In the genomic region with DNA sequence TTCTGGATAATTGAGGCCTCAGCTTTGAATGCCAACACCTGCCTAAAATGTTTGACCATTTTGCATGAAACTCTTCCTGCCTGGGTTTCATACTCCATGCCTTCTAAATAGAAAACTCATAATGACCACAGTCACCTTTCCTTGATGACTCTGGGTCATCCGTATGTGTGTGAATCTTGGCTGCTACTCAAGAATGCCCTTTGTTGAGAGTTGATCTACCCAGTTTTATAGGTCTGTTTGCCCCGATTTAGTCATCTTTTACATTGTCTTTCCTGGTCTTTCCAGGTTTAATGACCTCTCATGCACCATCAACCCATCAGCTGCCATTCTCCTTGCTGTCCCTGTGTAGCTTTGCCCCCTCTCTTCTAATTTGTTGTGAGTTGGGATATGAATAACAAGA, we compare ENCODE assay signal across 34 cellular contexts. TPM values are rescaled to one million over a fixed set of nuclear protein-coding genes. Genes with fewer than 3 reads are reported as not detected.
"Had no signal": no experiment of that assay in that cellular context is flagged by ENCODE, and none has a peak within 500 bp of the region (broad histone marks: within the 10 kb centered on the region; RNA-seq: fewer than 3 reads in every experiment).

No MANE protein-coding gene starts in this region.

- H3K27me3 ChIP-seq: hepatocyte, left lung, pancreas, spleen, tibial nerve, uterus had no signal

- H3K27me3 Mint-ChIP-seq: stimulated activated memory B cell treated with anti-CD40 and anti-IgM and Interleukin-4, amounts not matched to agents 10 μg/mL and 1 μg/mL and 100 μg/mL, for 72 hours; stimulated activated naive CD8-positive, alpha-beta T cell treated with anti-CD3 and anti-CD28 coated beads, Interleukin-15, amount 100 ng/mL, for 72 hours had no signal

- H3K4me1 Mint-ChIP-seq: mesothelial cell of epicardium; nephron; stimulated activated memory B cell treated with anti-CD40 and anti-IgM and Interleukin-4, amounts not matched to agents 10 μg/mL and 1 μg/mL and 100 μg/mL, for 72 hours; stimulated activated naive CD8-positive, alpha-beta T cell treated with anti-CD3 and anti-CD28 coated beads, Interleukin-15, amount 100 ng/mL, for 72 hours had no signal

- H3K36me3 Mint-ChIP-seq: mesothelial cell of epicardium; naive thymus-derived CD4-positive, alpha-beta T cell; stimulated activated memory B cell treated with anti-CD40 and anti-IgM and Interleukin-4, amounts not matched to agents 10 μg/mL and 1 μg/mL and 100 μg/mL, for 72 hours; type B pancreatic cell had no signal

- H3K36me3 ChIP-seq: heart right ventricle, left lung, lower lobe of right lung, pancreas, prostate gland, spleen, tibial nerve, uterus had no signal

- H3K27ac Mint-ChIP-seq: mesothelial cell of epicardium; naive thymus-derived CD4-positive, alpha-beta T cell; nephron; stimulated activated memory B cell treated with anti-CD40 and anti-IgM and Interleukin-4, amounts not matched to agents 10 μg/mL and 1 μg/mL and 100 μg/mL, for 72 hours; stimulated activated naive CD8-positive, alpha-beta T cell treated with anti-CD3 and anti-CD28 coated beads, Interleukin-15, amount 100 ng/mL, for 72 hours; type B pancreatic cell had no signal

- H3K4me3 ChIP-seq: heart right ventricle, hepatocyte, left lung, lower lobe of right lung, pancreas, prostate gland, spleen, tibial nerve, uterus had no signal

- DNase-seq: heart right ventricle; left cardiac atrium; left lung; lower lobe of right lung; mammary epithelial cell; mesenchymal stem cell; naive thymus-derived CD4-positive, alpha-beta T cell; nucleus accumbens; pancreas; posterior cingulate gyrus; retina; right cardiac atrium; small intestine; spleen; stimulated activated CD4-positive, alpha-beta T cell treated with anti-CD3 and anti-CD28 coated beads, Interleukin-2, amount 100 ng/mL, for 48 hours; stimulated activated CD4-positive, alpha-beta T cell treated with anti-CD3 and anti-CD28 coated beads, Interleukin-4, amount 100 ng/mL, for 4 hours; stimulated activated CD8-positive, alpha-beta memory T cell treated with anti-CD3 and anti-CD28 coated beads, Interleukin-4, amount 100 ng/mL, for 48 hours; stimulated activated naive CD4-positive, alpha-beta T cell treated with Interleukin-2 at 50 U/mL for 16 hours; stimulated activated naive CD8-positive, alpha-beta T cell treated with anti-CD3 and anti-CD28 coated beads, Interleukin-15, amount 100 ng/mL, for 72 hours; substantia nigra; uterus had no signal

- ATAC-seq: heart right ventricle; left cardiac atrium; left lung; lower lobe of right lung; naive thymus-derived CD4-positive, alpha-beta T cell; pancreas; right cardiac atrium; sciatic nerve; stimulated activated memory B cell treated with anti-CD40 and anti-IgM and Interleukin-4, amounts not matched to agents 10 μg/mL and 1 μg/mL and 100 μg/mL, for 72 hours; stimulated activated naive CD8-positive, alpha-beta T cell treated with anti-CD3 and anti-CD28 coated beads, Interleukin-15, amount 100 ng/mL, for 72 hours had no signal

- H3K9me3 Mint-ChIP-seq: mesothelial cell of epicardium; naive thymus-derived CD4-positive, alpha-beta T cell; nephron; stimulated activated memory B cell treated with anti-CD40 and anti-IgM and Interleukin-4, amounts not matched to agents 10 μg/mL and 1 μg/mL and 100 μg/mL, for 72 hours; stimulated activated naive CD8-positive, alpha-beta T cell treated with anti-CD3 and anti-CD28 coated beads, Interleukin-15, amount 100 ng/mL, for 72 hours; type B pancreatic cell had no signal

- H3K9me3 ChIP-seq: heart right ventricle, left lung, lower lobe of right lung, pancreas, prostate gland, spleen, tibial nerve, uterus had no signal

- H3K4me3 Mint-ChIP-seq: mesothelial cell of epicardium; naive thymus-derived CD4-positive, alpha-beta T cell; nephron; neural crest cell; stimulated activated memory B cell treated with anti-CD40 and anti-IgM and Interleukin-4, amounts not matched to agents 10 μg/mL and 1 μg/mL and 100 μg/mL, for 72 hours; stimulated activated naive CD8-positive, alpha-beta T cell treated with anti-CD3 and anti-CD28 coated beads, Interleukin-15, amount 100 ng/mL, for 72 hours; type B pancreatic cell had no signal

- H3K4me1 ChIP-seq: left lung, pancreas, prostate gland, uterus had no signal

RNA-seq across cellular contexts. Expression of a gene that starts 2.7 kb away (rescaled TPM):
- total RNA-seq: kidney epithelial cell; mammary epithelial cell; myocyte; naive thymus-derived CD4-positive, alpha-beta T cell; neural crest cell; osteoblast; prostate gland; temporal lobe; tibial nerve had no signal
